ENCODE assay signal across 18 cellular contexts in the genomic region with DNA sequence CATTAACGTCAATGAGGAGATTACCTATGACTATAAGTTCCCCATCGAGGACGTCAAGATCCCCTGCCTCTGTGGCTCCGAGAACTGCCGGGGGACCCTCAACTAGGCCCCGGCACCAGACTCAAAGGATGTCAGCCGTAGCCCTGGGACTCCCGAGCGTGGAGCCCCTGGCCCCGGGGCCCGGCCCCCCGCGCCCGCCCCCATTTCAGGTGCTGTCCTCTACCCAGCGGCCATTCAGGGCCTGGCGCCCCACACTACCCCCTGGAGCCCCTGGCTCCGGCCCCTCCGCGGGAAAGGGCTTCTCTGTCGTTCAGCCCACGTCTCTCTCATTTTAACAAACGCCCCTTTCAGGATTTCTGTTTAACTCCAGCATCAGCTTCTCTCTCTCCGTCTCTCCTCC. TPM values are rescaled to one million over a fixed set of nuclear protein-coding genes. Genes with fewer than 3 reads are reported as not detected.
DNase-seq lines count a peak whose midpoint lies in the region; ATAC-seq and TF ChIP-seq lines count a peak whose summit lies in the region.
"Had no signal": no experiment of that assay in that cellular context is flagged by ENCODE, and none has a peak within 500 bp of the region (broad histone marks: within the 10 kb centered on the region; RNA-seq: fewer than 3 reads in every experiment).

No MANE protein-coding gene starts in this region.

- peaks cover 24 to 62% (median 58%) of the 10 kb centered on the region in 3 experiments; a peak in 6 of 7 replicates for H3K36me3 Mint-ChIP-seq in H9 (ENCODE audit: insufficient read depth in 1 of 3, low read depth in 3 of 3)
- peaks cover 38% of the 10 kb centered on the region for H3K36me3 Mint-ChIP-seq in activated T-helper 1 cell treated with anti-CD3 and anti-CD28 coated beads, Interleukin-12 subunit alpha, Interleukin-12 subunit beta, Interleukin-2, Interleukin-4 antibody, amounts not matched to agents 30 ng/mL and 10 ng/mL and 1 ng/mL, durations not matched to agents 14 hours and 24 hours and 36 hours (ENCODE audit: low read depth)
- H3K36me3 Mint-ChIP-seq in stimulated activated effector memory CD8-positive, alpha-beta T cell treated with anti-CD3 and anti-CD28 coated beads, Interleukin-12 subunit alpha, Interleukin-12 subunit beta, amount 100 ng/mL, for 72 hours, result peaks cover 82% of the 10 kb centered on the region
- peaks cover 42% of the 10 kb centered on the region for H3K36me3 Mint-ChIP-seq in activated naive CD4-positive, alpha-beta T cell treated with anti-CD3 and anti-CD28 coated beads, Interleukin-2, amount 10 ng/mL, durations not matched to agents 7 days and 5 days

- H3K27ac ChIP-seq in 22Rv1 (peak overlapping the region; percentile 25; the same call in 1 of the 2 replicates), H9 (ENCODE audit: insufficient read length, low read depth, low read length) (no peak overlapping the region)
- H3K27ac ChIP-seq: C4-2B had no signal

- H3K4me1 ChIP-seq in H9 (ENCODE audit: insufficient read depth, low read length), result no peaks in the 10 kb centered on the region
- H3K4me1 ChIP-seq: BE2C had no signal

- DNase-seq in H9 (peak; percentile 25), ureter (ENCODE audit: low spot score) (no peak), DMS79 (lab: John Stamatoyannopoulos, UW) (no peak)
- no peak for DNase-seq in activated T-helper 1 cell treated with anti-CD3 and anti-CD28 coated beads, Interleukin-12 subunit alpha, Interleukin-12 subunit beta, Interleukin-2, Interleukin-4 antibody, amounts not matched to agents 30 ng/mL and 10 ng/mL and 1 ng/mL, durations not matched to agents 14 hours and 24 hours and 36 hours (ENCODE audit: low spot score)
- DNase-seq in stimulated activated effector memory CD8-positive, alpha-beta T cell treated with anti-CD3 and anti-CD28 coated beads, Interleukin-12 subunit alpha, Interleukin-12 subunit beta, amount 100 ng/mL, for 72 hours (ENCODE audit: low spot score in 2 of 2), result no peak
- no peak for DNase-seq in activated naive CD4-positive, alpha-beta T cell treated with anti-CD3 and anti-CD28 coated beads, Interleukin-2, amount 10 ng/mL, durations not matched to agents 7 days and 5 days
- DNase-seq: ACHN; BE2C; Calu3; CD4-positive, alpha-beta T cell; DND-41; EL; GOT3 had no signal

- H2BK15ac ChIP-seq in H9 (ENCODE audit: low read depth, low read length), result no peak overlapping the region

- no peak overlapping the region for H2BK12ac ChIP-seq in H9 (ENCODE audit: insufficient read length, low read depth, low read length)

- no peak overlapping the region for H2AFZ ChIP-seq in H9 (ENCODE audit: low read length)

- CTCF ChIA-PET in activated naive CD4-positive, alpha-beta T cell treated with anti-CD3 and anti-CD28 coated beads, Interleukin-2, amount 10 ng/mL, durations not matched to agents 7 days and 5 days (lab: Charles Lee), result no interaction called here

- H2BK120ac ChIP-seq in H9 (ENCODE audit: low read depth, low read length, poor library complexity, severe bottlenecking), result no peak overlapping the region

- no peak overlapping the region for H3K4me3 Mint-ChIP-seq in H9
- no peak overlapping the region for H3K4me3 Mint-ChIP-seq in activated T-helper 1 cell treated with anti-CD3 and anti-CD28 coated beads, Interleukin-12 subunit alpha, Interleukin-12 subunit beta, Interleukin-2, Interleukin-4 antibody, amounts not matched to agents 30 ng/mL and 10 ng/mL and 1 ng/mL, durations not matched to agents 14 hours and 24 hours and 36 hours
- H3K4me3 Mint-ChIP-seq in stimulated activated effector memory CD8-positive, alpha-beta T cell treated with anti-CD3 and anti-CD28 coated beads, Interleukin-12 subunit alpha, Interleukin-12 subunit beta, amount 100 ng/mL, for 72 hours, result no peak overlapping the region
- no peak overlapping the region for H3K4me3 Mint-ChIP-seq in activated naive CD4-positive, alpha-beta T cell treated with anti-CD3 and anti-CD28 coated beads, Interleukin-2, amount 10 ng/mL, durations not matched to agents 7 days and 5 days
- H3K4me3 Mint-ChIP-seq: CD4-positive, alpha-beta T cell had no signal

- no peak overlapping the region for H2AK5ac ChIP-seq in H9 (ENCODE audit: insufficient read length, low read length)

- H3K18ac ChIP-seq in H9 (ENCODE audit: insufficient read length, low read depth, low read length), result no peak overlapping the region

- no peak overlapping the region; a peak in 1 of 7 replicates for H3K27ac Mint-ChIP-seq in H9
- peak overlapping the region; percentile 48 for H3K27ac Mint-ChIP-seq in activated T-helper 1 cell treated with anti-CD3 and anti-CD28 coated beads, Interleukin-12 subunit alpha, Interleukin-12 subunit beta, Interleukin-2, Interleukin-4 antibody, amounts not matched to agents 30 ng/mL and 10 ng/mL and 1 ng/mL, durations not matched to agents 14 hours and 24 hours and 36 hours
- H3K27ac Mint-ChIP-seq in stimulated activated effector memory CD8-positive, alpha-beta T cell treated with anti-CD3 and anti-CD28 coated beads, Interleukin-12 subunit alpha, Interleukin-12 subunit beta, amount 100 ng/mL, for 72 hours, result peak overlapping the region; percentile 11
- H3K27ac Mint-ChIP-seq in activated naive CD4-positive, alpha-beta T cell treated with anti-CD3 and anti-CD28 coated beads, Interleukin-2, amount 10 ng/mL, durations not matched to agents 7 days and 5 days, result no peak overlapping the region

- H3K27me3 Mint-ChIP-seq in H9 (ENCODE audit: low read depth), result no peaks in the 10 kb centered on the region
- no peaks in the 10 kb centered on the region for H3K27me3 Mint-ChIP-seq in activated T-helper 1 cell treated with anti-CD3 and anti-CD28 coated beads, Interleukin-12 subunit alpha, Interleukin-12 subunit beta, Interleukin-2, Interleukin-4 antibody, amounts not matched to agents 30 ng/mL and 10 ng/mL and 1 ng/mL, durations not matched to agents 14 hours and 24 hours and 36 hours (ENCODE audit: insufficient read depth)
- H3K27me3 Mint-ChIP-seq in activated naive CD4-positive, alpha-beta T cell treated with anti-CD3 and anti-CD28 coated beads, Interleukin-2, amount 10 ng/mL, durations not matched to agents 7 days and 5 days, result no peaks in the 10 kb centered on the region
- H3K27me3 Mint-ChIP-seq: CD4-positive, alpha-beta T cell had no signal

- no peaks in the 10 kb centered on the region for H3K79me1 ChIP-seq in H9 (ENCODE audit: insufficient read depth, low read depth, low read length, poor library complexity, severe bottlenecking)

- no peaks in the 10 kb centered on the region for H4K20me1 ChIP-seq in H9 (ENCODE audit: control insufficient read depth, insufficient read depth, insufficient read length)

- H3K4ac ChIP-seq in H9 (ENCODE audit: low read depth, low read length), result no peak overlapping the region

- H2BK5ac ChIP-seq in H9 (ENCODE audit: insufficient read length, low read length), result no peak overlapping the region

- H3K27me3 ChIP-seq in H9 (ENCODE audit: insufficient read depth, low read length), result no peaks in the 10 kb centered on the region
- H3K27me3 ChIP-seq: BE2C had no signal

- H3K14ac ChIP-seq in H9 (ENCODE audit: insufficient read depth, low read length), result no peak overlapping the region

- TF ChIP-seq CTCF in 22Rv1 (IDR thresholded peaks at IDR 0.05) (no peak), H9 (conservative IDR thresholded peaks at IDR 0.05) (no peak)

- peaks cover 0 to 8% of the 10 kb centered on the region in 2 experiments; a peak in 1 of 4 replicates for H3K4me1 Mint-ChIP-seq in H9
- H3K4me1 Mint-ChIP-seq in activated T-helper 1 cell treated with anti-CD3 and anti-CD28 coated beads, Interleukin-12 subunit alpha, Interleukin-12 subunit beta, Interleukin-2, Interleukin-4 antibody, amounts not matched to agents 30 ng/mL and 10 ng/mL and 1 ng/mL, durations not matched to agents 14 hours and 24 hours and 36 hours (ENCODE audit: low read depth), result no peaks in the 10 kb centered on the region
- H3K4me1 Mint-ChIP-seq in stimulated activated effector memory CD8-positive, alpha-beta T cell treated with anti-CD3 and anti-CD28 coated beads, Interleukin-12 subunit alpha, Interleukin-12 subunit beta, amount 100 ng/mL, for 72 hours, result peaks cover 37% of the 10 kb centered on the region
- H3K4me1 Mint-ChIP-seq in activated naive CD4-positive, alpha-beta T cell treated with anti-CD3 and anti-CD28 coated beads, Interleukin-2, amount 10 ng/mL, durations not matched to agents 7 days and 5 days, result no peaks in the 10 kb centered on the region

- H4K5ac ChIP-seq in H9 (ENCODE audit: insufficient read length, low read depth, low read length), result no peak overlapping the region

- H3K23ac ChIP-seq in H9 (ENCODE audit: insufficient read length, low read depth, low read length), result no peak overlapping the region

- ATAC-seq in stimulated activated effector memory CD8-positive, alpha-beta T cell treated with anti-CD3 and anti-CD28 coated beads, Interleukin-12 subunit alpha, Interleukin-12 subunit beta, amount 100 ng/mL, for 72 hours, result no peak
- ATAC-seq: GM12878 had no signal

- H4K8ac ChIP-seq in H9 (replicated peaks; ENCODE audit: insufficient read length, low read depth, low read length), result no peak overlapping the region

- H3K9me3 Mint-ChIP-seq in H9, result no peaks in the 10 kb centered on the region; a peak in 1 of 5 replicates
- H3K9me3 Mint-ChIP-seq in activated T-helper 1 cell treated with anti-CD3 and anti-CD28 coated beads, Interleukin-12 subunit alpha, Interleukin-12 subunit beta, Interleukin-2, Interleukin-4 antibody, amounts not matched to agents 30 ng/mL and 10 ng/mL and 1 ng/mL, durations not matched to agents 14 hours and 24 hours and 36 hours, result no peaks in the 10 kb centered on the region
- no peaks in the 10 kb centered on the region for H3K9me3 Mint-ChIP-seq in stimulated activated effector memory CD8-positive, alpha-beta T cell treated with anti-CD3 and anti-CD28 coated beads, Interleukin-12 subunit alpha, Interleukin-12 subunit beta, amount 100 ng/mL, for 72 hours
- H3K9me3 Mint-ChIP-seq in activated naive CD4-positive, alpha-beta T cell treated with anti-CD3 and anti-CD28 coated beads, Interleukin-2, amount 10 ng/mL, durations not matched to agents 7 days and 5 days, result no peaks in the 10 kb centered on the region
- H3K9me3 Mint-ChIP-seq: CD4-positive, alpha-beta T cell had no signal

- no peaks in the 10 kb centered on the region for H3K23me2 ChIP-seq in H9 (ENCODE audit: insufficient read length, low read depth, low read length, poor library complexity, severe bottlenecking)

- no CpG with 5 or more reads among the region's 23 CpGs for WGBS in H9 (ENCODE audit: extremely low coverage, insufficient read length, low lambda C conversion rate)

- no peak overlapping the region for H2BK20ac ChIP-seq in H9 (ENCODE audit: low read depth, low read length, poor library complexity, severe bottlenecking)

- no peak overlapping the region for H3K56ac ChIP-seq in H9 (ENCODE audit: insufficient read length, low read depth, low read length)

- no peak overlapping the region for H3K9ac ChIP-seq in H9 (ENCODE audit: extremely low read depth, insufficient read length, low read length)

- no peak overlapping the region for H3K4me2 ChIP-seq in H9 (ENCODE audit: insufficient read depth, insufficient read length, low read length)

- H3K9me3 ChIP-seq in H9 (ENCODE audit: control insufficient read depth, low read depth, low read length), result no peaks in the 10 kb centered on the region
- H3K9me3 ChIP-seq: BE2C, HAP-1 had no signal

- no peak overlapping the region for H3T11ph ChIP-seq in H9 (ENCODE audit: low read length)

- intact Hi-C loops in activated T-helper 1 cell treated with anti-CD3 and anti-CD28 coated beads, Interleukin-12 subunit alpha, Interleukin-12 subunit beta, Interleukin-2, Interleukin-4 antibody, amounts not matched to agents 30 ng/mL and 10 ng/mL and 1 ng/mL, durations not matched to agents 14 hours and 24 hours and 36 hours (cut with micrococcal nuclease), result no loop called here

- H4K91ac ChIP-seq in H9 (ENCODE audit: insufficient read length, low read depth, low read length), result no peak overlapping the region

- H3K79me2 ChIP-seq in H9 (ENCODE audit: insufficient read depth, low read length), result no peaks in the 10 kb centered on the region

RNA-seq across cellular contexts. Expression of gene SETD1B, which starts 26.3 kb away (rescaled TPM):
- total RNA-seq in H9 (2021), result 38.2 and 40.4 TPM in 2 replicates
- 32.0 and 33.0 TPM in 2 replicates for total RNA-seq in activated T-helper 1 cell treated with anti-CD3 and anti-CD28 coated beads, Interleukin-12 subunit alpha, Interleukin-12 subunit beta, Interleukin-2, Interleukin-4 antibody, amounts not matched to agents 30 ng/mL and 10 ng/mL and 1 ng/mL, durations not matched to agents 14 hours and 24 hours and 36 hours
- total RNA-seq in ureter, result 39.8 TPM

RNA-seq across cellular contexts. Expression of gene HPD, which starts 28.5 kb away (rescaled TPM):
- total RNA-seq in H9 (2021), result 0.22 TPM in 1 of 2 replicates, not detected in the other
- not detected in 2 replicates for total RNA-seq in activated T-helper 1 cell treated with anti-CD3 and anti-CD28 coated beads, Interleukin-12 subunit alpha, Interleukin-12 subunit beta, Interleukin-2, Interleukin-4 antibody, amounts not matched to agents 30 ng/mL and 10 ng/mL and 1 ng/mL, durations not matched to agents 14 hours and 24 hours and 36 hours
- 3.1 TPM for total RNA-seq in ureter
- total RNA-seq: Calu3; CD4-positive, alpha-beta T cell; HT-29 had no signal

RNA-seq across cellular contexts. Expression of gene RHOF, which starts 36.6 kb away (rescaled TPM):
- total RNA-seq in H9 (2021), result 29.1 and 29.3 TPM in 2 replicates
- total RNA-seq in activated T-helper 1 cell treated with anti-CD3 and anti-CD28 coated beads, Interleukin-12 subunit alpha, Interleukin-12 subunit beta, Interleukin-2, Interleukin-4 antibody, amounts not matched to agents 30 ng/mL and 10 ng/mL and 1 ng/mL, durations not matched to agents 14 hours and 24 hours and 36 hours, result 111 and 112 TPM in 2 replicates
- 20.5 TPM for total RNA-seq in ureter

RNA-seq across cellular contexts. Expression of gene PSMD9, which starts 58.5 kb away (rescaled TPM):
- total RNA-seq in H9 (2021), result 39.9 and 41.2 TPM in 2 replicates
- 63.9 and 67.5 TPM in 2 replicates for total RNA-seq in activated T-helper 1 cell treated with anti-CD3 and anti-CD28 coated beads, Interleukin-12 subunit alpha, Interleukin-12 subunit beta, Interleukin-2, Interleukin-4 antibody, amounts not matched to agents 30 ng/mL and 10 ng/mL and 1 ng/mL, durations not matched to agents 14 hours and 24 hours and 36 hours
- 43.3 TPM for total RNA-seq in ureter

Comparison
In these comparisons a context has a peak if more than half of its experiments do, and no peak if none do; other contexts are left out.
1. H3K27ac Mint-ChIP-seq: peak in activated T-helper 1 cell treated with anti-CD3 and anti-CD28 coated beads, Interleukin-12 subunit alpha, Interleukin-12 subunit beta, Interleukin-2, Interleukin-4 antibody, amounts not matched to agents 30 ng/mL and 10 ng/mL and 1 ng/mL, durations not matched to agents 14 hours and 24 hours and 36 hours (single experiment) and stimulated activated effector memory CD8-positive, alpha-beta T cell treated with anti-CD3 and anti-CD28 coated beads, Interleukin-12 subunit alpha, Interleukin-12 subunit beta, amount 100 ng/mL, for 72 hours (single experiment); none in H9 (0 of 3) and activated naive CD4-positive, alpha-beta T cell treated with anti-CD3 and anti-CD28 coated beads, Interleukin-2, amount 10 ng/mL, durations not matched to agents 7 days and 5 days (single experiment).